ENCODE assay signal across 18 cellular contexts in the genomic region with DNA sequence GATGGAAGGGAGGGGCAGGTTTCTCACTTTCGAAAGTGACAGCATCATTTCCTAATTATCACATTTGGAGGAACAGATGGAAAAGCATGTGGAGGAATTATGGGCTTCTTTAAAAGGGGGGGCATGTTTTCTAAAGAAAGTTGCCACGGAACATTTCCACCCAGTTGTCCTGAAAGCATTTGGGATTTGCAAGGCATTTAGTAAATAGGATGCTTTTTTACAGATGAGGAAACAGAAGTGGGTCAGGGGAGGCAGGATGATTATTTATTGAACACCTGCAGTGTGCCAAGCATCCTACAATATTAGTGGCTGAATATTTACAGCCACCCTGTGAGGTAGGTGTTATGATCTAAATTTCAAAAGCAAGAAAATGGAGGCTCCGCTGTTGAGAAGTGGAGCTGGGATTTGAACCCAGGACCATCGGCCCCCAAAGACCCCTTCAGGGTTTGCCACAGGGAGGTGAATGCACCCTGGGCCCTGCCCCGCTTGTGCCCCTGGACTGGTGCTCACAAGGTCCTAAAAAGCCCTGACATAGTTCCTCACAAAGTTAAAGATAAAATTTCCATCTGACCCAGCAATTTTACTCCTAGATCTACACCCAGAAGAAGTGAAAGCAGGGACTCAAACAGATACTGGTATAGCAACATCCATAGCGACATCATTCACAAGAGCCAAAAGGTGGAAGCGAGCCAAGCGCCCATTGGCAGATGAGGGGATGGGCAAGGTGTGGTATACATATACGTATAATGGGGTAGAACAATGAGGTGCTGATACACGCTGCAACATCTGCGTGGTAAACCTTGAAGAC.
"Had no signal": no experiment of that assay in that cellular context is flagged by ENCODE, and none has a peak within 500 bp of the region (broad histone marks: within the 10 kb centered on the region; RNA-seq: fewer than 3 reads in every experiment).

No MANE protein-coding gene starts in this region.

- DNase-seq: KBM-7, MV-4-11, NCI-H1048, NCI-H1105, NCI-H1417, NCI-H1436 treated with DMSO at 0.1 percent for 48 hours, NCI-H1694, NCI-H187 treated with DMSO at 0.1 percent for 48 hours, NCI-H2029 treated with DMSO at 0.1 percent for 48 hours, NCI-H2171 treated with DMSO at 0.1 percent for 48 hours, NCI-H526 treated with DMSO at 0.1 percent for 48 hours, NCI-H82, Right ventricle myocardium superior, RPMI8226, SIG-M5, SK-N-SH, T-helper 1 cell had no signal

- H3K4me3 ChIP-seq: SJSA1 had no signal

- H3K27me3 ChIP-seq: SJSA1 had no signal

- H3K36me3 ChIP-seq: SJSA1 had no signal

- H3K4me1 ChIP-seq: SJSA1 had no signal

- H3K27ac ChIP-seq: SJSA1 had no signal

- H3K9me3 ChIP-seq: SJSA1, SK-N-SH had no signal
